Comparison of ENCODE assay signal across 10 cellular contexts in the genomic region with DNA sequence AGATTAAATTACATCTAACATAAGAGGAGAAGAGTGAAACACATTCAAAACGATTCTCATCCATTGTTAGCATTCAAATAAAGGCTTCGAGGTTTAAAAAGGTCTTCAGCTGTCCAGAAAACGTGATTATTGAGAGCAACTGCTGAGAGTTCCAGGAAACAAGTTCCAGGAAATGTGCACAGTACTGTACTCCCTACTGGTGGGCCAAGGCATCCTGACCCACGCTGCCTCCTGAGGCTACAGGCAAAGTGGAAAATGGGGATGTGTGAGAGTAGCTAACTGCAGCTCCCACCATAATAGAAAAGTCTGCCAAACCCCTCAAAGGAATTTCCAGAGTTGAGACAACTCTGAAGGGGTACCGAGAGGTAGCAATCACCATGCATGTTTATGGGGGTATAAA. TPM values are rescaled to one million over a fixed set of nuclear protein-coding genes. Genes with fewer than 3 reads are reported as not detected.
DNase-seq lines count a peak whose midpoint lies in the region; ATAC-seq and TF ChIP-seq lines count a peak whose summit lies in the region.
"Had no signal": no experiment of that assay in that cellular context is flagged by ENCODE, and none has a peak within 500 bp of the region (broad histone marks: within the 10 kb centered on the region; RNA-seq: fewer than 3 reads in every experiment).

No MANE protein-coding gene starts in this region.

- H3K36me3 Mint-ChIP-seq in activated T-cell treated with anti-CD3 and anti-CD28 coated beads, Interleukin-2, amount 50 U/mL, for 72 hours (ENCODE audit: insufficient read depth in 2 of 2) = peaks cover 0 to 2% of the 10 kb centered on the region in 2 donors

- H3K9me3 ChIP-seq in BLaER1 = peaks cover 14% of the 10 kb centered on the region; the same call in 1 of the 2 replicates

- H3K4me3 ChIP-seq in BLaER1 = peak overlapping the region; percentile 88

- peak overlapping the region; percentile 86 for H3K27ac ChIP-seq in BLaER1

- H3K9me3 Mint-ChIP-seq in activated T-cell treated with anti-CD3 and anti-CD28 coated beads, Interleukin-2, amount 50 U/mL, for 72 hours = no peaks in the 10 kb centered on the region

- H3K4me3 Mint-ChIP-seq in activated T-cell treated with anti-CD3 and anti-CD28 coated beads, Interleukin-2, amount 50 U/mL, for 72 hours = peak overlapping the region; percentile 95 to 97

- CTCF ChIA-PET in HEK293T (lab: Yijun Ruan, JAX) = no interaction called here

- H3K9ac ChIP-seq in BLaER1 = peak overlapping the region; percentile 88

- peak overlapping the region; percentile 84 for H3K4me2 ChIP-seq in BLaER1

- peaks cover 13% of the 10 kb centered on the region for H4K20me1 ChIP-seq in BLaER1

- no peak for ATAC-seq in activated T-cell treated with anti-CD3 and anti-CD28 coated beads, Interleukin-2, amount 50 U/mL, for 72 hours (replicated peaks in 1 of 2)
- no peak for ATAC-seq in GM19467 (IDR thresholded peaks at IDR 0.05; ENCODE audit: unreplicated experiment)
- no peak for ATAC-seq in GM21737 (IDR thresholded peaks at IDR 0.05; ENCODE audit: unreplicated experiment)

- peaks cover 34% of the 10 kb centered on the region for H3K4me1 Mint-ChIP-seq in activated T-cell treated with anti-CD3 and anti-CD28 coated beads, Interleukin-2, amount 50 U/mL, for 72 hours (ENCODE audit: low read depth)

- peaks cover 6% of the 10 kb centered on the region; the same call in 1 of the 2 replicates for H3K36me3 ChIP-seq in BLaER1

- DNase-seq in HEK293T (ENCODE audit: extremely low spot score) = peak; percentile 17
- DNase-seq in activated T-cell treated with anti-CD3 and anti-CD28 coated beads, Interleukin-2, amount 50 U/mL, for 72 hours = no peak
- DNase-seq in myocyte (ENCODE audit: low read depth) = peak; percentile 26
- DNase-seq in NCI-H1436 treated with DMSO at 0.1 percent for 48 hours (lab: John Stamatoyannopoulos, UW) = no peak
- DNase-seq in NCI-H2081 treated with DMSO at 0.1 percent for 48 hours (lab: John Stamatoyannopoulos, UW) = no peak
- DNase-seq: NCI-H2029, SW 1271 had no signal

- H3K27me3 Mint-ChIP-seq in activated T-cell treated with anti-CD3 and anti-CD28 coated beads, Interleukin-2, amount 50 U/mL, for 72 hours (ENCODE audit: low read depth) = no peaks in the 10 kb centered on the region

- H3K27ac Mint-ChIP-seq in activated T-cell treated with anti-CD3 and anti-CD28 coated beads, Interleukin-2, amount 50 U/mL, for 72 hours = peak overlapping the region; percentile 64

- peaks cover 63% of the 10 kb centered on the region for H3K4me1 ChIP-seq in BLaER1

- POLR2A ChIA-PET in HEK293T (lab: Yijun Ruan, JAX) = no interaction called here

- H3K27me3 ChIP-seq in BLaER1 = no peaks in the 10 kb centered on the region

TF ChIP-seq in HEK293T, 16 proteins besides CTCF, POLR2A, EP300 and RAD21:
- no peak for TF ChIP-seq FOXA1 (IDR thresholded peaks at IDR 0.05)
- TF ChIP-seq SUZ12 (IDR thresholded peaks at IDR 0.05) = no peak
- TF ChIP-seq, protein P1, sequence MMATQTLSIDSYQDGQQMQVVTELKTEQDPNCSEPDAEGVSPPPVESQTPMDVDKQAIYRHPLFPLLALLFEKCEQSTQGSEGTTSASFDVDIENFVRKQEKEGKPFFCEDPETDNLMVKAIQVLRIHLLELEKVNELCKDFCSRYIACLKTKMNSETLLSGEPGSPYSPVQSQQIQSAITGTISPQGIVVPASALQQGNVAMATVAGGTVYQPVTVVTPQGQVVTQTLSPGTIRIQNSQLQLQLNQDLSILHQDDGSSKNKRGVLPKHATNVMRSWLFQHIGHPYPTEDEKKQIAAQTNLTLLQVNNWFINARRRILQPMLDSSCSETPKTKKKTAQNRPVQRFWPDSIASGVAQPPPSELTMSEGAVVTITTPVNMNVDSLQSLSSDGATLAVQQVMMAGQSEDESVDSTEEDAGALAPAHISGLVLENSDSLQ (IDR thresholded peaks at IDR 0.05) = no peak
- no peak for TF ChIP-seq LEF1 (IDR thresholded peaks at IDR 0.05; ENCODE audit: borderline replicate concordance)
- no peak for TF ChIP-seq FOXK2 (IDR thresholded peaks at IDR 0.05)
- no peak for TF ChIP-seq ARNT (IDR thresholded peaks at IDR 0.05)
- no peak for TF ChIP-seq ELF4 (IDR thresholded peaks at IDR 0.05)
- no peak for TF ChIP-seq L3MBTL2 (conservative IDR thresholded peaks at IDR 0.05)

RNA-seq across cellular contexts. Expression of a gene that starts 2.0 kb away (rescaled TPM):
- 1 to 10 TPM; 2.5 to 2.8 TPM for total RNA-seq in activated T-cell treated with anti-CD3 and anti-CD28 coated beads, Interleukin-2, amount 50 U/mL, for 72 hours
- 1.4 and 1.8 TPM in 2 replicates for total RNA-seq in myocyte
- polyA plus RNA-seq in myocyte (2012) = 0.24 TPM

Comparison
In these comparisons a context has a peak if more than half of its experiments do, and no peak if none do; other contexts are left out.
1. DNase-seq: peak in HEK293T (single experiment) and myocyte (single experiment); none in activated T-cell treated with anti-CD3 and anti-CD28 coated beads, Interleukin-2, amount 50 U/mL, for 72 hours (0 of 2), NCI-H1436 treated with DMSO at 0.1 percent for 48 hours (single experiment) and NCI-H2081 treated with DMSO at 0.1 percent for 48 hours (single experiment).